1 cellular context compared by ENCODE assay signal in the genomic region with DNA sequence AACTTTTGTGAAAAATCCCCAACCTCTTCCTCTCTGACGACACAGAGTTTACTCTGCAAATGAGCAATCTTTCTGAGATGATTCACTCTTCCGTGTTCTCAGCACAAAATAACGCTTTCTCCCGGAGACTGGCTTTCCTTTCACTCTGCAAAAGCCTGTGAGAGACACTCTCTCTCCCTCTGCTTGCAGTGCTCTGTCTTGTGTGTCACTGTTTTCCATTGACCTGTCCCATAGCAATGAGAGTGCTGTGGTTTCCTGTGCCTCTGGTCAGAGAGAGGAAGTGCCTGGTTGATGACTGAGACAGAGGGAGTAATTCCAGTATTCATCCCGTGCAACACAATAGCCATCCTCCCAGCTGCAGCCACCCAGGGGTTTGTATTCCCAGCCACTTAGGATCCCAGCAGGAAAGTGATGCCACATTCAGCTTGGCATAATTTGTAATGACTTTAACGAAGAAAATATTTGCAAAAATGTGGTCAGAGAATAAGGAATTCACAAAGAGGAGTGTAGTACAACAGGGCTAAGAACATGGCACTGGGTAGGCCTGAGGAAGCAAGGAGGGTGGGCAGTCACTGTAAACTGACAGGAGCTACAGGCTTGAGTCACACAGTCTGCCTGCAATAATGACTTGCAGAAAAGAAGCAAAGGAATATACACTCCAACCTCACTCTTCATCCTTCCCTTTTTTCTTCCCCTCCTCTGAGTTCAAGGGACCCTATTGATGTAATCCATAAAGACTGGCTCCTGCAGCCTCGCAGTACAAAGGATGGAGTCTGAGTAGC.
TF ChIP-seq lines count a peak whose summit lies in the region.

No MANE protein-coding gene starts in this region.

TF ChIP-seq in GM12878, 131 proteins besides CTCF, POLR2A, EP300 and RAD21 (continued from another document):
- TF ChIP-seq, protein P1, sequence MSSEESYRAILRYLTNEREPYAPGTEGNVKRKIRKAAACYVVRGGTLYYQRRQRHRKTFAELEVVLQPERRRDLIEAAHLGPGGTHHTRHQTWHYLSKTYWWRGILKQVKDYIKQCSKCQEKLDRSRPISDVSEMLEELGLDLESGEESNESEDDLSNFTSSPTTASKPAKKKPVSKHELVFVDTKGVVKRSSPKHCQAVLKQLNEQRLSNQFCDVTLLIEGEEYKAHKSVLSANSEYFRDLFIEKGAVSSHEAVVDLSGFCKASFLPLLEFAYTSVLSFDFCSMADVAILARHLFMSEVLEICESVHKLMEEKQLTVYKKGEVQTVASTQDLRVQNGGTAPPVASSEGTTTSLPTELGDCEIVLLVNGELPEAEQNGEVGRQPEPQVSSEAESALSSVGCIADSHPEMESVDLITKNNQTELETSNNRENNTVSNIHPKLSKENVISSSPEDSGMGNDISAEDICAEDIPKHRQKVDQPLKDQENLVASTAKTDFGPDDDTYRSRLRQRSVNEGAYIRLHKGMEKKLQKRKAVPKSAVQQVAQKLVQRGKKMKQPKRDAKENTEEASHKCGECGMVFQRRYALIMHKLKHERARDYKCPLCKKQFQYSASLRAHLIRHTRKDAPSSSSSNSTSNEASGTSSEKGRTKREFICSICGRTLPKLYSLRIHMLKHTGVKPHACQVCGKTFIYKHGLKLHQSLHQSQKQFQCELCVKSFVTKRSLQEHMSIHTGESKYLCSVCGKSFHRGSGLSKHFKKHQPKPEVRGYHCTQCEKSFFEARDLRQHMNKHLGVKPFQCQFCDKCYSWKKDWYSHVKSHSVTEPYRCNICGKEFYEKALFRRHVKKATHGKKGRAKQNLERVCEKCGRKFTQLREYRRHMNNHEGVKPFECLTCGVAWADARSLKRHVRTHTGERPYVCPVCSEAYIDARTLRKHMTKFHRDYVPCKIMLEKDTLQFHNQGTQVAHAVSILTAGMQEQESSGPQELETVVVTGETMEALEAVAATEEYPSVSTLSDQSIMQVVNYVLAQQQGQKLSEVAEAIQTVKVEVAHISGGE (CRISPR knock-in tag; IDR thresholded peaks at IDR 0.05) = no peak
- TF ChIP-seq, protein P2, sequence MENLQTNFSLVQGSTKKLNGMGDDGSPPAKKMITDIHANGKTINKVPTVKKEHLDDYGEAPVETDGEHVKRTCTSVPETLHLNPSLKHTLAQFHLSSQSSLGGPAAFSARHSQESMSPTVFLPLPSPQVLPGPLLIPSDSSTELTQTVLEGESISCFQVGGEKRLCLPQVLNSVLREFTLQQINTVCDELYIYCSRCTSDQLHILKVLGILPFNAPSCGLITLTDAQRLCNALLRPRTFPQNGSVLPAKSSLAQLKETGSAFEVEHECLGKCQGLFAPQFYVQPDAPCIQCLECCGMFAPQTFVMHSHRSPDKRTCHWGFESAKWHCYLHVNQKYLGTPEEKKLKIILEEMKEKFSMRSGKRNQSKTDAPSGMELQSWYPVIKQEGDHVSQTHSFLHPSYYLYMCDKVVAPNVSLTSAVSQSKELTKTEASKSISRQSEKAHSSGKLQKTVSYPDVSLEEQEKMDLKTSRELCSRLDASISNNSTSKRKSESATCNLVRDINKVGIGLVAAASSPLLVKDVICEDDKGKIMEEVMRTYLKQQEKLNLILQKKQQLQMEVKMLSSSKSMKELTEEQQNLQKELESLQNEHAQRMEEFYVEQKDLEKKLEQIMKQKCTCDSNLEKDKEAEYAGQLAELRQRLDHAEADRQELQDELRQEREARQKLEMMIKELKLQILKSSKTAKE (IDR thresholded peaks at IDR 0.05; ENCODE audit: low read depth, poor library complexity, severe bottlenecking) = no peak
- TF ChIP-seq CREB1 (IDR thresholded peaks at IDR 0.05; ENCODE audit: low read depth) (peak; percentile 42; the same call in 1 of the 2 replicates), BHLHE40 (IDR thresholded peaks at IDR 0.05; ENCODE audit: borderline replicate concordance in 1 of 2, low read depth in 2 of 2, low read length in 1 of 2) (0 out of 4 replicates have a peak, but pooled peaks of 1 of the 2 experiments have one; percentile 27), ETV6 (conservative IDR thresholded peaks at IDR 0.05 in 1 of 2, IDR thresholded peaks at IDR 0.05 in 1 of 2; ENCODE audit: borderline replicate concordance in 1 of 2, low read depth in 1 of 2) (peak in 1 of 2 experiments; percentile 98; a peak in 2 of 4 replicates), KDM1A (IDR thresholded peaks at IDR 0.05; ENCODE audit: borderline replicate concordance) (no peak), ATF7 (IDR thresholded peaks at IDR 0.05; ENCODE audit: low read depth) (peak; percentile 71; the same call in 1 of the 2 replicates)
- TF ChIP-seq, protein P3, sequence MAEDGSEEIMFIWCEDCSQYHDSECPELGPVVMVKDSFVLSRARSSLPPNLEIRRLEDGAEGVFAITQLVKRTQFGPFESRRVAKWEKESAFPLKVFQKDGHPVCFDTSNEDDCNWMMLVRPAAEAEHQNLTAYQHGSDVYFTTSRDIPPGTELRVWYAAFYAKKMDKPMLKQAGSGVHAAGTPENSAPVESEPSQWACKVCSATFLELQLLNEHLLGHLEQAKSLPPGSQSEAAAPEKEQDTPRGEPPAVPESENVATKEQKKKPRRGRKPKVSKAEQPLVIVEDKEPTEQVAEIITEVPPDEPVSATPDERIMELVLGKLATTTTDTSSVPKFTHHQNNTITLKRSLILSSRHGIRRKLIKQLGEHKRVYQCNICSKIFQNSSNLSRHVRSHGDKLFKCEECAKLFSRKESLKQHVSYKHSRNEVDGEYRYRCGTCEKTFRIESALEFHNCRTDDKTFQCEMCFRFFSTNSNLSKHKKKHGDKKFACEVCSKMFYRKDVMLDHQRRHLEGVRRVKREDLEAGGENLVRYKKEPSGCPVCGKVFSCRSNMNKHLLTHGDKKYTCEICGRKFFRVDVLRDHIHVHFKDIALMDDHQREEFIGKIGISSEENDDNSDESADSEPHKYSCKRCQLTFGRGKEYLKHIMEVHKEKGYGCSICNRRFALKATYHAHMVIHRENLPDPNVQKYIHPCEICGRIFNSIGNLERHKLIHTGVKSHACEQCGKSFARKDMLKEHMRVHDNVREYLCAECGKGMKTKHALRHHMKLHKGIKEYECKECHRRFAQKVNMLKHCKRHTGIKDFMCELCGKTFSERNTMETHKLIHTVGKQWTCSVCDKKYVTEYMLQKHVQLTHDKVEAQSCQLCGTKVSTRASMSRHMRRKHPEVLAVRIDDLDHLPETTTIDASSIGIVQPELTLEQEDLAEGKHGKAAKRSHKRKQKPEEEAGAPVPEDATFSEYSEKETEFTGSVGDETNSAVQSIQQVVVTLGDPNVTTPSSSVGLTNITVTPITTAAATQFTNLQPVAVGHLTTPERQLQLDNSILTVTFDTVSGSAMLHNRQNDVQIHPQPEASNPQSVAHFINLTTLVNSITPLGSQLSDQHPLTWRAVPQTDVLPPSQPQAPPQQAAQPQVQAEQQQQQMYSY (CRISPR knock-in tag; IDR thresholded peaks at IDR 0.05) = no peak
